In genomic region chr6:157550114-157550989, GRCh38 we compare ENCODE assay signal across 11 cellular contexts.
DNase-seq lines count a peak whose midpoint lies in the region; ATAC-seq and TF ChIP-seq lines count a peak whose summit lies in the region.
"Had no signal": no experiment of that assay in that cellular context is flagged by ENCODE, and none has a peak within 500 bp of the region (broad histone marks: within the 10 kb centered on the region; RNA-seq: fewer than 3 reads in every experiment).

No MANE protein-coding gene starts in this region.

- peaks cover 17% of the 10 kb centered on the region for H3K36me3 Mint-ChIP-seq in memory B cell

- H3K4me1 Mint-ChIP-seq in memory B cell = peaks cover 43% of the 10 kb centered on the region

- peak overlapping the region in 9 of 11 experiments; percentile 13 to 75 (median 63); a peak in 14 of 22 replicates for H3K4me2 ChIP-seq in BLaER1 treated with 17β-estradiol and CSF1 and Interleukin-3, amounts not matched to agents 10 nM and 100 nM

- no peak overlapping the region for H3K4me3 ChIP-seq in BLaER1 treated with 17β-estradiol and CSF1 and Interleukin-3, amounts not matched to agents 10 nM and 100 nM

- DNase-seq in activated CD8-positive, alpha-beta memory T cell treated with anti-CD3 and anti-CD28 coated beads, Interleukin-2, amount 50 U/mL, for 4 hours = peak; percentile 23
- DNase-seq in memory B cell (ENCODE audit: low spot score in 2 of 2) = no peak
- DNase-seq in midbrain (lab: John Stamatoyannopoulos, UW) = no peak
- DNase-seq in KBM-7 = no peak
- DNase-seq: effector CD8-positive, alpha-beta T cell; heart left ventricle; NCI-H82 had no signal

- ATAC-seq in GM19043 (IDR thresholded peaks at IDR 0.05; ENCODE audit: low read depth, unreplicated experiment) (peak; percentile 63), memory B cell (ENCODE audit: low read depth) (peak; percentile 62), SK-N-SH treated with all-trans-retinoic acid at 6 μM for 48 hours (no peak), GM18867 (IDR thresholded peaks at IDR 0.05; ENCODE audit: unreplicated experiment) (no peak)

- H3K9ac ChIP-seq in BLaER1 treated with 17β-estradiol and CSF1 and Interleukin-3, amounts not matched to agents 10 nM and 100 nM = no peak overlapping the region

- no peaks in the 10 kb centered on the region for H3K27me3 Mint-ChIP-seq in memory B cell

- no peaks in the 10 kb centered on the region for H3K27me3 ChIP-seq in BLaER1 treated with 17β-estradiol and CSF1 and Interleukin-3, amounts not matched to agents 10 nM and 100 nM
- H3K27me3 ChIP-seq: heart left ventricle had no signal

- H3K27ac Mint-ChIP-seq in memory B cell = peak overlapping the region; percentile 91

- peak overlapping the region; percentile 41 for H3K4me3 Mint-ChIP-seq in memory B cell

- peak overlapping the region in 3 of 11 experiments; percentile 10 to 20 (median 18); a peak in 3 of 22 replicates for H3K27ac ChIP-seq in BLaER1 treated with 17β-estradiol and CSF1 and Interleukin-3, amounts not matched to agents 10 nM and 100 nM

- H3K9me3 ChIP-seq in BLaER1 treated with 17β-estradiol and CSF1 and Interleukin-3, amounts not matched to agents 10 nM and 100 nM (replicated peaks in 1 of 11) = peaks cover 0 to 22% (median 8%) of the 10 kb centered on the region in 11 experiments; a peak in 15 of 22 replicates
- H3K9me3 ChIP-seq: heart left ventricle had no signal

- peaks cover 0 to 23% (median 8%) of the 10 kb centered on the region in 11 experiments; a peak in 10 of 22 replicates for H3K36me3 ChIP-seq in BLaER1 treated with 17β-estradiol and CSF1 and Interleukin-3, amounts not matched to agents 10 nM and 100 nM

- in situ Hi-C loops in KBM-7 (cut with MboI; ENCODE audit: low pct_unique_long_range_greater_than_20kb, low sequenced_read_pairs) = no loop called here

- peaks cover 17 to 37% (median 25%) of the 10 kb centered on the region in 10 experiments for H3K4me1 ChIP-seq in BLaER1 treated with 17β-estradiol and CSF1 and Interleukin-3, amounts not matched to agents 10 nM and 100 nM

- H4K20me1 ChIP-seq in BLaER1 treated with 17β-estradiol and CSF1 and Interleukin-3, amounts not matched to agents 10 nM and 100 nM = no peaks in the 10 kb centered on the region

- no peaks in the 10 kb centered on the region for H3K9me3 Mint-ChIP-seq in memory B cell

TF ChIP-seq in SK-N-SH treated with all-trans-retinoic acid at 6 μM for 48 hours, 23 proteins besides CTCF, POLR2A, EP300 and RAD21:
- TF ChIP-seq ISL1 (CRISPR knock-in tag; IDR thresholded peaks at IDR 0.05) = no peak
- no peak for TF ChIP-seq CSRNP3 (CRISPR knock-in tag; IDR thresholded peaks at IDR 0.05)
- no peak for TF ChIP-seq ZNF565 (CRISPR knock-in tag; conservative IDR thresholded peaks at IDR 0.05; ENCODE audit: low read depth)
- no peak for TF ChIP-seq ARNTL (CRISPR knock-in tag; IDR thresholded peaks at IDR 0.05; ENCODE audit: borderline replicate concordance, low read depth)
- no peak for TF ChIP-seq GLIS3 (CRISPR knock-in tag; IDR thresholded peaks at IDR 0.05)
- TF ChIP-seq SNAI2 (CRISPR knock-in tag; IDR thresholded peaks at IDR 0.05) = no peak
- no peak for TF ChIP-seq ZNF70 (CRISPR knock-in tag; IDR thresholded peaks at IDR 0.05)
- TF ChIP-seq TCF4 (CRISPR knock-in tag; IDR thresholded peaks at IDR 0.05; ENCODE audit: borderline replicate concordance) = no peak
- TF ChIP-seq, protein P1, sequence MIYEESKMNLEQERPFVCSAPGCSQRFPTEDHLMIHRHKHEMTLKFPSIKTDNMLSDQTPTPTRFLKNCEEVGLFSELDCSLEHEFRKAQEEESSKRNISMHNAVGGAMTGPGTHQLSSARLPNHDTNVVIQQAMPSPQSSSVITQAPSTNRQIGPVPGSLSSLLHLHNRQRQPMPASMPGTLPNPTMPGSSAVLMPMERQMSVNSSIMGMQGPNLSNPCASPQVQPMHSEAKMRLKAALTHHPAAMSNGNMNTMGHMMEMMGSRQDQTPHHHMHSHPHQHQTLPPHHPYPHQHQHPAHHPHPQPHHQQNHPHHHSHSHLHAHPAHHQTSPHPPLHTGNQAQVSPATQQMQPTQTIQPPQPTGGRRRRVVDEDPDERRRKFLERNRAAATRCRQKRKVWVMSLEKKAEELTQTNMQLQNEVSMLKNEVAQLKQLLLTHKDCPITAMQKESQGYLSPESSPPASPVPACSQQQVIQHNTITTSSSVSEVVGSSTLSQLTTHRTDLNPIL (CRISPR knock-in tag; IDR thresholded peaks at IDR 0.05; ENCODE audit: low read depth) = no peak
- TF ChIP-seq BACH2 (CRISPR knock-in tag; IDR thresholded peaks at IDR 0.05; ENCODE audit: borderline replicate concordance) = no peak
- no peak for TF ChIP-seq CSDC2 (CRISPR knock-in tag; IDR thresholded peaks at IDR 0.05)
- no peak for TF ChIP-seq TOX (CRISPR knock-in tag; IDR thresholded peaks at IDR 0.05; ENCODE audit: borderline replicate concordance)

Comparison
In these comparisons a context has a peak if more than half of its experiments do, and no peak if none do; other contexts are left out.
1. ATAC-seq: peak in GM19043 (single experiment) and memory B cell (single experiment); none in SK-N-SH treated with all-trans-retinoic acid at 6 μM for 48 hours (single experiment) and GM18867 (single experiment).